ENCODE assay signal across 8 cellular contexts in the genomic region with DNA sequence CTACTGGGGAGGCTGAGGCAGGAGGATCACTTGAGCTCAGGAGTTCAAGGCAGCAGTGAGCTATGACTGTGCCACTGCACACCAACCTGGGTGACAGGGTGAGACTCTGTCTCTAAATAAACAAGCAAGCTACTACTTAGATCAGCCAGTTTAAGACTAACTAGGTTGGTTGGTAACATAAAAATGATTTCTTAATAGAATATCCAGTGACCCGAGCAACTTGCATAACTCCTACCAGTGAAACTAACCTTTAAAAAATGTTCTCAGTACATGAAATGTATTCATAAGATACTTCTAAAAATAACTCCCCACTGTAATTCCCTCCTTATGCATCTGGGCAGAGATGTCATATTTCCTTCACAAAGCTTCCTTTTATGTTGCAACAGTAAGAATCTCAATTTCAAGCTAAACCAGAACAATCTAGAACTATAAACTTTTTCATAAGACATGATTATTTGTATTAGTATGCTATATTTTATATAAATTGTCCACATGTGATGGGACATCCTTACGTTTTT. TPM values are rescaled to one million over a fixed set of nuclear protein-coding genes. Genes with fewer than 3 reads are reported as not detected.
DNase-seq lines count a peak whose midpoint lies in the region; ATAC-seq lines count a peak whose summit lies in the region.

No MANE protein-coding gene starts in this region.

- H3K27ac Mint-ChIP-seq in IgD-negative memory B cell, result peak overlapping the region in 2 of 3 donors; percentile 47 to 86

- no peak overlapping the region for H4K91ac ChIP-seq in mesenchymal stem cell (ENCODE audit: low read length)

- H4K8ac ChIP-seq in mesenchymal stem cell (ENCODE audit: low read length), result peak overlapping the region; percentile 60

- H3K36me3 Mint-ChIP-seq in IgD-negative memory B cell, result peaks cover 5% of the 10 kb centered on the region

- peak overlapping the region in 1 of 2 experiments; percentile 23 for H3K4me3 ChIP-seq in mesenchymal stem cell (ENCODE audit: insufficient read depth in 1 of 2, low read depth in 1 of 2, low read length in 2 of 2)

- no peak overlapping the region for H2BK15ac ChIP-seq in mesenchymal stem cell (ENCODE audit: low read depth, poor library complexity, severe bottlenecking)

- no peak overlapping the region for H2BK5ac ChIP-seq in mesenchymal stem cell (ENCODE audit: low read depth, low read length, poor library complexity, severe bottlenecking)

- peak overlapping the region in 1 of 2 experiments; percentile 89 for H3K18ac ChIP-seq in mesenchymal stem cell (ENCODE audit: low read depth in 1 of 2, low read length in 2 of 2)

- peaks cover 0 to 1% (median 0%) of the 10 kb centered on the region in 3 donors for H3K9me3 Mint-ChIP-seq in IgD-negative memory B cell

- no peak overlapping the region for H3K14ac ChIP-seq in mesenchymal stem cell (ENCODE audit: low read length in 2 of 2)

- no peak overlapping the region for H2BK12ac ChIP-seq in mesenchymal stem cell (ENCODE audit: low read length in 2 of 2)

- ATAC-seq in HG03442 (IDR thresholded peaks at IDR 0.05; ENCODE audit: unreplicated experiment), result no peak

- no peaks in the 10 kb centered on the region for H3K9me3 ChIP-seq in mesenchymal stem cell (ENCODE audit: control insufficient read depth, low read length)

- peak overlapping the region in 3 of 4 donors; percentile 72 to 95 (median 94) for H3K4me3 Mint-ChIP-seq in IgD-negative memory B cell

- H3K27ac ChIP-seq in mesenchymal stem cell (ENCODE audit: low read length, poor library complexity, severe bottlenecking), result peak overlapping the region; percentile 69

- H3K27me3 Mint-ChIP-seq in IgD-negative memory B cell, result no peaks in the 10 kb centered on the region

- peak overlapping the region; percentile 89 for H3K9ac ChIP-seq in mesenchymal stem cell (ENCODE audit: low read length)

- peaks cover 37 to 39% (median 38%) of the 10 kb centered on the region in 3 donors for H3K4me1 Mint-ChIP-seq in IgD-negative memory B cell

- DNase-seq in GF-D8 (lab: John Stamatoyannopoulos, UW) (peak; percentile 83), amniotic stem cell (lab: John Stamatoyannopoulos, UW) (peak; percentile 68), mesenchymal stem cell (peak; percentile 85), NCI-H2081 (lab: John Stamatoyannopoulos, UW) (no peak), DMS53 (lab: John Stamatoyannopoulos, UW) (no peak), NCI-H1105 (lab: John Stamatoyannopoulos, UW) (no peak)

- H3K4me1 ChIP-seq in mesenchymal stem cell (ENCODE audit: control insufficient read depth, insufficient read depth, low read depth, low read length), result peaks cover 3% of the 10 kb centered on the region

- H3K4me2 ChIP-seq in mesenchymal stem cell (ENCODE audit: low read length, poor library complexity, severe bottlenecking), result no peak overlapping the region

- 50% methylated on average over 1 of the region's 2 CpGs for WGBS in mesenchymal stem cell

- no peak overlapping the region for H3K23ac ChIP-seq in mesenchymal stem cell (ENCODE audit: low read length in 2 of 2)

- H2BK120ac ChIP-seq in mesenchymal stem cell (ENCODE audit: low read depth, low read length), result peak overlapping the region; percentile 29

- H3K36me3 ChIP-seq in mesenchymal stem cell (ENCODE audit: control insufficient read depth in 1 of 2, insufficient read depth in 2 of 2, low read depth in 1 of 2, low read length in 2 of 2), result peaks cover 0 to 3% of the 10 kb centered on the region in 2 experiments

- H2AK5ac ChIP-seq in mesenchymal stem cell (ENCODE audit: low read length, severe bottlenecking), result no peak overlapping the region

- H3K79me1 ChIP-seq in mesenchymal stem cell (replicated peaks; ENCODE audit: low read length, poor library complexity, severe bottlenecking), result peaks cover 8% of the 10 kb centered on the region

- H2AFZ ChIP-seq in mesenchymal stem cell (ENCODE audit: low read depth, low read length), result no peak overlapping the region

- H3K4ac ChIP-seq in mesenchymal stem cell (ENCODE audit: low read depth in 1 of 2, low read length in 2 of 2), result no peak overlapping the region

- H3K27me3 ChIP-seq in mesenchymal stem cell (ENCODE audit: control insufficient read depth in 1 of 2, insufficient read depth in 1 of 2, low read length in 2 of 2), result no peaks in the 10 kb centered on the region

RNA-seq across cellular contexts. Expression of gene TAOK3, which starts 15.8 kb away (rescaled TPM):
- 107 TPM for polyA plus RNA-seq in IgD-negative memory B cell
- polyA plus RNA-seq in mesenchymal stem cell (2013, experiment 1 of 2), result 31.9 TPM
- polyA plus RNA-seq in mesenchymal stem cell (2013, experiment 2 of 2), result 31.5 TPM

RNA-seq across cellular contexts. Expression of gene SUDS3, which starts 19.5 kb away (rescaled TPM):
- polyA plus RNA-seq in IgD-negative memory B cell, result 17.8 TPM
- polyA plus RNA-seq in mesenchymal stem cell (2013, experiment 1 of 2), result 19.3 TPM
- polyA plus RNA-seq in mesenchymal stem cell (2013, experiment 2 of 2), result 19.4 TPM

Comparison
In these comparisons a context has a peak if more than half of its experiments do, and no peak if none do; other contexts are left out.
1. DNase-seq: peak in GF-D8 (single experiment), amniotic stem cell (single experiment) and mesenchymal stem cell (single experiment); none in NCI-H2081 (0 of 2), DMS53 (single experiment) and NCI-H1105 (single experiment).